8 cellular contexts compared by ENCODE assay signal in genomic region chr3:153163349-153164008, GRCh38. TPM values are rescaled to one million over a fixed set of nuclear protein-coding genes. Genes with fewer than 3 reads are reported as not detected.
DNase-seq lines count a peak whose midpoint lies in the region; ATAC-seq and TF ChIP-seq lines count a peak whose summit lies in the region.

No MANE protein-coding gene starts in this region.

- H3K9me3 Mint-ChIP-seq in activated CD4-positive, alpha-beta T cell treated with anti-CD3 and anti-CD28 coated beads, Interleukin-2, amount 10 ng/mL, durations not matched to agents 24 days and 14 days, result no peaks in the 10 kb centered on the region
- no peaks in the 10 kb centered on the region for H3K9me3 Mint-ChIP-seq in neural progenitor cell

- H3K27me3 ChIP-seq in RWPE2 (ENCODE audit: insufficient read depth, poor library complexity, severe bottlenecking) (no peaks in the 10 kb centered on the region), neural progenitor cell (peaks cover 8% of the 10 kb centered on the region)

- intact Hi-C loops in activated CD4-positive, alpha-beta T cell treated with anti-CD3 and anti-CD28 coated beads, Interleukin-2, amount 10 ng/mL, durations not matched to agents 24 days and 14 days (cut with micrococcal nuclease), result loop anchor here (5.0 kb wide), 2 partner anchors 479 to 1956 kb away; no protein-coding TSS in a partner anchor

- H3K79me2 ChIP-seq in neural progenitor cell (ENCODE audit: low read depth), result peaks cover 54% of the 10 kb centered on the region

- peak overlapping the region; percentile 82 for H2AFZ ChIP-seq in neural progenitor cell (replicated peaks)

- H3K4me2 ChIP-seq in neural progenitor cell, result peak overlapping the region; percentile 88

- H3K4me1 ChIP-seq in RWPE2 (ENCODE audit: insufficient read depth, poor library complexity, severe bottlenecking) (peaks cover 32% of the 10 kb centered on the region), neural progenitor cell (peaks cover 24% of the 10 kb centered on the region)

- H3K4me3 ChIP-seq in RWPE2 (ENCODE audit: severe bottlenecking), result peak overlapping the region; percentile 63
- peak overlapping the region; percentile 98 for H3K4me3 ChIP-seq in epithelial cell of esophagus (ENCODE audit: low read length)
- H3K4me3 ChIP-seq in neural progenitor cell, result peak overlapping the region; percentile 97

- DNase-seq in activated CD4-positive, alpha-beta T cell treated with anti-CD3 and anti-CD28 coated beads, Interleukin-2, amount 10 ng/mL, durations not matched to agents 24 days and 14 days, result peak; percentile 61
- no peak for DNase-seq in activated CD4-positive, alpha-beta T cell treated with anti-CD3 and anti-CD28 coated beads for 1 hour
- DNase-seq in RWPE2 (ENCODE audit: low spot score) (no peak), epithelial cell of esophagus (ENCODE audit: low read depth) (peak; percentile 39), neural progenitor cell (ENCODE audit: low spot score) (no peak), NCI-H1048 (lab: John Stamatoyannopoulos, UW) (no peak)

- peaks cover 47% of the 10 kb centered on the region for H4K20me1 ChIP-seq in neural progenitor cell (ENCODE audit: low read depth)

- no peak for ATAC-seq in RWPE2 (ENCODE audit: low read depth)
- no peak for ATAC-seq in GM19035 (IDR thresholded peaks at IDR 0.05; ENCODE audit: unreplicated experiment)
- no peak for ATAC-seq in HG03460 (IDR thresholded peaks at IDR 0.05; ENCODE audit: unreplicated experiment)

- H3K36me3 Mint-ChIP-seq in activated CD4-positive, alpha-beta T cell treated with anti-CD3 and anti-CD28 coated beads, Interleukin-2, amount 10 ng/mL, durations not matched to agents 24 days and 14 days (ENCODE audit: low read depth), result peaks cover 27% of the 10 kb centered on the region
- no peaks in the 10 kb centered on the region for H3K36me3 Mint-ChIP-seq in neural progenitor cell

- peak overlapping the region; percentile 91 for H3K4me3 Mint-ChIP-seq in activated CD4-positive, alpha-beta T cell treated with anti-CD3 and anti-CD28 coated beads, Interleukin-2, amount 10 ng/mL, durations not matched to agents 24 days and 14 days
- H3K4me3 Mint-ChIP-seq in neural progenitor cell, result peak overlapping the region; percentile 98

- H3K4me1 Mint-ChIP-seq in activated CD4-positive, alpha-beta T cell treated with anti-CD3 and anti-CD28 coated beads, Interleukin-2, amount 10 ng/mL, durations not matched to agents 24 days and 14 days, result peaks cover 46% of the 10 kb centered on the region
- peaks cover 32% of the 10 kb centered on the region for H3K4me1 Mint-ChIP-seq in neural progenitor cell

- TF ChIP-seq CTCF in RWPE2 (IDR thresholded peaks at IDR 0.05; ENCODE audit: poor library complexity, severe bottlenecking) (no peak), epithelial cell of esophagus (IDR thresholded peaks at IDR 0.05; ENCODE audit: insufficient read depth, low read depth, low read length, missing control alignments) (no peak), neural progenitor cell (IDR thresholded peaks at IDR 0.05) (no peak)

- no peaks in the 10 kb centered on the region for H3K27me3 Mint-ChIP-seq in activated CD4-positive, alpha-beta T cell treated with anti-CD3 and anti-CD28 coated beads, Interleukin-2, amount 10 ng/mL, durations not matched to agents 24 days and 14 days
- peaks cover 9% of the 10 kb centered on the region for H3K27me3 Mint-ChIP-seq in neural progenitor cell (ENCODE audit: insufficient read depth, low read depth)

- H3K27ac ChIP-seq in RWPE2 (ENCODE audit: poor library complexity, severe bottlenecking), result peak overlapping the region; percentile 95
- no peak overlapping the region for H3K27ac ChIP-seq in neural progenitor cell

- H3K27ac Mint-ChIP-seq in activated CD4-positive, alpha-beta T cell treated with anti-CD3 and anti-CD28 coated beads, Interleukin-2, amount 10 ng/mL, durations not matched to agents 24 days and 14 days, result peak overlapping the region; percentile 94
- peak overlapping the region; percentile 60 for H3K27ac Mint-ChIP-seq in neural progenitor cell

- peaks cover 17% of the 10 kb centered on the region for H3F3A ChIP-seq in neural progenitor cell (ENCODE audit: low read depth)

- H3K9me3 ChIP-seq in RWPE2 (ENCODE audit: severe bottlenecking) (no peaks in the 10 kb centered on the region), neural progenitor cell (ENCODE audit: low read depth) (no peaks in the 10 kb centered on the region)

- peak overlapping the region; percentile 85 for H3K9ac ChIP-seq in neural progenitor cell

- H3K36me3 ChIP-seq in RWPE2 (ENCODE audit: low read depth) (peaks cover 39% of the 10 kb centered on the region), neural progenitor cell (peaks cover 3% of the 10 kb centered on the region)

RNA-seq across cellular contexts. Expression of gene RAP2B, which starts 1.5 kb away (rescaled TPM):
- 13.4 and 13.5 TPM in 2 replicates for total RNA-seq in activated CD4-positive, alpha-beta T cell treated with anti-CD3 and anti-CD28 coated beads, Interleukin-2, amount 10 ng/mL, durations not matched to agents 24 days and 14 days
- total RNA-seq in neural progenitor cell (ENCODE audit: low replicate concordance), result 15.9 and 18.1 TPM in 2 replicates

Comparison
In these comparisons a context has a peak if more than half of its experiments do, and no peak if none do; other contexts are left out.
1. DNase-seq: peak in activated CD4-positive, alpha-beta T cell treated with anti-CD3 and anti-CD28 coated beads, Interleukin-2, amount 10 ng/mL, durations not matched to agents 24 days and 14 days (single experiment) and epithelial cell of esophagus (single experiment); none in activated CD4-positive, alpha-beta T cell treated with anti-CD3 and anti-CD28 coated beads for 1 hour (single experiment), RWPE2 (single experiment), neural progenitor cell (single experiment) and NCI-H1048 (single experiment).
2. Peak in every context shown above with its lines, with median percentiles within 50 percentile points of each other: H3K4me3 ChIP-seq.